8 cellular contexts compared by ENCODE assay signal in the genomic region with DNA sequence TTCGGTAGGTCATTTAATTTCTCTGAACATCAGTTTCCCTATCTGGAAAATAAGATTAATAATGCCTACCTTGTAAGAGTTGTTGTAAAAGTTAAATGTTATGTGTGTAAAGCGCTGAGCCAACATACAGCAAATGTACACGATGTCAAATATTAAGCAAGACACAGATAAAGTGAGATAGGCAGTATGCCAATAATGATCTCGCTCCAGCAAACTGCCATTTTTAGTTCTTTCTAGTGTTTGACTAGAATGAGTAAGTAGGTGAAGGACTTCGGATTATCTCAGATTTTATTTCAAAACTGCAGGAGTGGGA. TPM values are rescaled to one million over a fixed set of nuclear protein-coding genes. Genes with fewer than 3 reads are reported as not detected.
DNase-seq lines count a peak whose midpoint lies in the region; ATAC-seq and TF ChIP-seq lines count a peak whose summit lies in the region.

No MANE protein-coding gene starts in this region.

- ATAC-seq in GM19035 (IDR thresholded peaks at IDR 0.05; ENCODE audit: unreplicated experiment) = peak; percentile 10
- peak; percentile 5 for ATAC-seq in HG03060 (IDR thresholded peaks at IDR 0.05; ENCODE audit: low read depth, unreplicated experiment)
- ATAC-seq in GM21423 (IDR thresholded peaks at IDR 0.05; ENCODE audit: unreplicated experiment) = no peak

- H3K36me3 ChIP-seq in urinary bladder (ENCODE audit: insufficient read depth) = no peaks in the 10 kb centered on the region

- intact Hi-C loops in lower leg skin (cut with DNase I; ENCODE audit: low total_unique reads) = no loop called here

- DNase-seq in amniotic epithelial cell (ENCODE audit: low read depth) = peak; percentile 72
- no peak for DNase-seq in lower leg skin (ENCODE audit: low spot score in 2 of 2)
- DNase-seq in NCI-H510A treated with DMSO at 0.1 percent for 48 hours (lab: John Stamatoyannopoulos, UW) = no peak
- DNase-seq in DMS79 treated with DMSO at 0.1 percent for 48 hours (lab: John Stamatoyannopoulos, UW) = no peak

- no peak for TF ChIP-seq CTCF in lower leg skin (IDR thresholded peaks at IDR 0.05)

- WGBS in lower leg skin, 2 donors = 15 to 17% methylated on average over 5 of the region's 5 CpGs
- 12% methylated on average over 5 of the region's 5 CpGs for WGBS in urinary bladder

- H3K4me3 ChIP-seq in lower leg skin (ENCODE audit: low read depth, poor library complexity, severe bottlenecking) = peak overlapping the region; percentile 88
- H3K4me3 ChIP-seq in urinary bladder (ENCODE audit: low read depth, low read length) = peak overlapping the region; percentile 88

- H3K4me1 ChIP-seq in urinary bladder (ENCODE audit: insufficient read depth) = no peaks in the 10 kb centered on the region

- TF ChIP-seq POLR2A in lower leg skin (IDR thresholded peaks at IDR 0.05) = no peak

- no peak overlapping the region for H3K27ac ChIP-seq in urinary bladder (ENCODE audit: low read depth)

RNA-seq across cellular contexts. Expression of a gene that starts 0.8 kb away (rescaled TPM):
- 100 to 1,000 TPM in 1 of 4 donors, 10 to 100 TPM in 3; 52.1 to 102 (median 75.7) TPM for total RNA-seq in lower leg skin
- total RNA-seq in urinary bladder = 45.1 TPM
- 73.3 TPM for polyA plus RNA-seq in urinary bladder
